ENCODE assay signal across 1 cellular context in genomic region chr18:47658498-47658897, GRCh38.
TF ChIP-seq lines count a peak whose summit lies in the region.

No MANE protein-coding gene starts in this region.

TF ChIP-seq in H1, 55 proteins besides CTCF, POLR2A, EP300 and RAD21 (continued from another document):
- TF ChIP-seq CTBP2 (IDR thresholded peaks at IDR 0.05; ENCODE audit: borderline replicate concordance, insufficient read depth, insufficient read length, low read length), result no peak
- no peak for TF ChIP-seq USF2 (IDR thresholded peaks at IDR 0.05; ENCODE audit: low read length)
- no peak for TF ChIP-seq SRF (IDR thresholded peaks at IDR 0.05; ENCODE audit: low read depth, low read length)
- no peak for TF ChIP-seq ATF3 (IDR thresholded peaks at IDR 0.05; ENCODE audit: insufficient read depth, low read depth, low read length)
